8 cellular contexts compared by ENCODE assay signal in genomic region chr1:224182057-224182865, GRCh38. TPM values are rescaled to one million over a fixed set of nuclear protein-coding genes. Genes with fewer than 3 reads are reported as not detected.
DNase-seq lines count a peak whose midpoint lies in the region; ATAC-seq, FAIRE-seq and TF ChIP-seq lines count a peak whose summit lies in the region.

No MANE protein-coding gene starts in this region.

- H3K4me1 ChIP-seq in BLaER1 treated with 17β-estradiol and CSF1 and Interleukin-3, amounts not matched to agents 10 nM and 100 nM = peaks cover 33 to 53% (median 41%) of the 10 kb centered on the region in 10 experiments
- H3K4me1 ChIP-seq in K562 (replicated peaks in 1 of 2; ENCODE audit: control insufficient read depth in 2 of 2, insufficient read depth in 2 of 2, low read length in 2 of 2) = peaks cover 14 to 35% of the 10 kb centered on the region in 2 experiments; a peak in 4 of 5 replicates
- H3K4me1 ChIP-seq in right lobe of liver = peaks cover 0 to 22% (median 5%) of the 10 kb centered on the region in 4 donors

- peaks cover 0 to 5% (median 1%) of the 10 kb centered on the region in 11 experiments; a peak in 11 of 22 replicates for H3K9me3 ChIP-seq in BLaER1 treated with 17β-estradiol and CSF1 and Interleukin-3, amounts not matched to agents 10 nM and 100 nM (replicated peaks in 1 of 11)
- H3K9me3 ChIP-seq in K562 (replicated peaks; ENCODE audit: control insufficient read depth, insufficient read depth, low read depth, low read length) (no peaks in the 10 kb centered on the region), right lobe of liver (no peaks in the 10 kb centered on the region)

- ATAC-seq in GM19351 (IDR thresholded peaks at IDR 0.05; ENCODE audit: unreplicated experiment) (peak; percentile 42), HG03432 (IDR thresholded peaks at IDR 0.05; ENCODE audit: unreplicated experiment) (peak; percentile 48), K562 (no peak), right lobe of liver (peak in 1 of 4 donors; percentile 18)
- peak; percentile 39 to 42 for ATAC-seq in stimulated activated naive B cell treated with anti-CD40 and anti-IgM and Interleukin-4, amounts not matched to agents 10 μg/mL and 1 μg/mL and 100 μg/mL, for 72 hours (replicated peaks)

- H4K20me1 ChIP-seq in BLaER1 treated with 17β-estradiol and CSF1 and Interleukin-3, amounts not matched to agents 10 nM and 100 nM = peaks cover 20 to 41% (median 31%) of the 10 kb centered on the region in 11 experiments; a peak in 20 of 22 replicates
- 0 out of 2 replicates have a peak, but pooled peaks cover 3% of the 10 kb centered on the region for H4K20me1 ChIP-seq in K562 (replicated peaks; ENCODE audit: control insufficient read depth, insufficient read depth, low read length)

- H3K36me3 ChIP-seq in BLaER1 treated with 17β-estradiol and CSF1 and Interleukin-3, amounts not matched to agents 10 nM and 100 nM = peaks cover 15 to 26% (median 22%) of the 10 kb centered on the region in 11 experiments; a peak in 21 of 22 replicates
- H3K36me3 ChIP-seq in K562 (ENCODE audit: control insufficient read depth, insufficient read depth, low read length) (peaks cover 19% of the 10 kb centered on the region; the same call in 2 of the 3 replicates), right lobe of liver (no peaks in the 10 kb centered on the region)

- peak overlapping the region; percentile 97 for H3K27ac Mint-ChIP-seq in stimulated activated naive B cell treated with anti-CD40 and anti-IgM and Interleukin-4, amounts not matched to agents 10 μg/mL and 1 μg/mL and 100 μg/mL, for 72 hours

- H3K4me2 ChIP-seq in BLaER1 treated with 17β-estradiol and CSF1 and Interleukin-3, amounts not matched to agents 10 nM and 100 nM = peak overlapping the region; percentile 70 to 94 (median 85)
- H3K4me2 ChIP-seq in K562 (ENCODE audit: insufficient read depth, low read length) = peak overlapping the region; percentile 79

- CTCF ChIA-PET in K562 (lab: Yijun Ruan, JAX; ENCODE audit: low intra/inter-chr PET ratio) = interaction anchor here (0.6 kb wide), 1 partner anchor 72 kb away, joined by 4 read pairs; no protein-coding TSS in a partner anchor

- FAIRE-seq in K562 (lab: Jason Lieb, UNC) = peak; percentile 52

- peaks cover 41% of the 10 kb centered on the region for H3K79me2 ChIP-seq in K562 (ENCODE audit: control insufficient read depth, insufficient read depth, low read length)

- TF ChIP-seq CTCF in K562 (IDR thresholded peaks at IDR 0.05 in 2 of 3, conservative IDR thresholded peaks at IDR 0.05 in 1 of 3; ENCODE audit: insufficient read depth in 2 of 3, low read depth in 1 of 3, low read length in 3 of 3) (no peak), right lobe of liver (IDR thresholded peaks at IDR 0.05) (no peak)

- DNase-seq in SKM-1 (lab: John Stamatoyannopoulos, UW; ENCODE audit: unreplicated experiment) (peak; percentile 48), K562 (ENCODE audit: extremely low read depth in 1 of 4, low spot score in 3 of 4) (peak in 1 of 4 experiments; percentile 25), right lobe of liver (peak in 1 of 3 donors; percentile 43)
- DNase-seq in stimulated activated naive B cell treated with anti-CD40 and anti-IgM and Interleukin-4, amounts not matched to agents 10 μg/mL and 1 μg/mL and 100 μg/mL, for 72 hours = peak; percentile 15
- DNase-seq in NK-92 treated with Interleukin-12 subunit alpha and Interleukin-12 subunit beta, amount 100 ng/mL, for 24 hours (lab: John Stamatoyannopoulos, UW) = no peak

- in situ Hi-C loops in K562 (cut with MboI) = no loop called here

- peak overlapping the region; percentile 86 to 87 for H3K4me3 Mint-ChIP-seq in stimulated activated naive B cell treated with anti-CD40 and anti-IgM and Interleukin-4, amounts not matched to agents 10 μg/mL and 1 μg/mL and 100 μg/mL, for 72 hours

- peaks cover 26 to 54% of the 10 kb centered on the region in 2 donors for H3K4me1 Mint-ChIP-seq in stimulated activated naive B cell treated with anti-CD40 and anti-IgM and Interleukin-4, amounts not matched to agents 10 μg/mL and 1 μg/mL and 100 μg/mL, for 72 hours

- H3K36me3 Mint-ChIP-seq in stimulated activated naive B cell treated with anti-CD40 and anti-IgM and Interleukin-4, amounts not matched to agents 10 μg/mL and 1 μg/mL and 100 μg/mL, for 72 hours = peaks cover 15 to 25% of the 10 kb centered on the region in 2 donors

- H3K27ac ChIP-seq in BLaER1 treated with 17β-estradiol and CSF1 and Interleukin-3, amounts not matched to agents 10 nM and 100 nM = peak overlapping the region in 10 of 11 experiments; percentile 84 to 97 (median 93); a peak in 21 of 22 replicates
- H3K27ac ChIP-seq in K562 (ENCODE audit: extremely low read depth, low read depth, low read length) (peak overlapping the region; percentile 93), right lobe of liver (peak overlapping the region; percentile 86 to 99 (median 87))

- peak overlapping the region; percentile 88 to 98 (median 96) for H3K9ac ChIP-seq in BLaER1 treated with 17β-estradiol and CSF1 and Interleukin-3, amounts not matched to agents 10 nM and 100 nM
- peak overlapping the region; percentile 91 to 97 for H3K9ac ChIP-seq in K562 (ENCODE audit: insufficient read depth in 1 of 2, low read depth in 2 of 2, low read length in 2 of 2)

- WGBS in K562 (ENCODE audit: insufficient coverage, low coverage, missing lambda C conversion rate) = 55% methylated on average over 22 of the region's 22 CpGs
- 62% methylated on average over 21 of the region's 22 CpGs for WGBS in right lobe of liver (ENCODE audit: insufficient coverage, low coverage, low lambda C conversion rate, missing lambda C conversion rate)

- no peaks in the 10 kb centered on the region for H3K27me3 Mint-ChIP-seq in stimulated activated naive B cell treated with anti-CD40 and anti-IgM and Interleukin-4, amounts not matched to agents 10 μg/mL and 1 μg/mL and 100 μg/mL, for 72 hours

- no peaks in the 10 kb centered on the region for H3K27me3 ChIP-seq in BLaER1 treated with 17β-estradiol and CSF1 and Interleukin-3, amounts not matched to agents 10 nM and 100 nM
- H3K27me3 ChIP-seq in K562 (ENCODE audit: control insufficient read depth in 2 of 2, insufficient read depth in 2 of 2, low read length in 2 of 2) (no peaks in the 10 kb centered on the region), right lobe of liver (no peaks in the 10 kb centered on the region)

- no peak for TF ChIP-seq RAD21 in K562 (CRISPR knock-in tag; conservative IDR thresholded peaks at IDR 0.05 in 1 of 2, IDR thresholded peaks at IDR 0.05 in 1 of 2)

- TF ChIP-seq EP300 in K562 (IDR thresholded peaks at IDR 0.05; ENCODE audit: low read length) = no peak

- BruUV-seq in K562 (replicated peaks; lab: Mats Ljungman, UMichigan) = TSS peak; percentile 95

- POLR2A ChIA-PET in K562 (lab: Yijun Ruan, JAX) = interaction anchor here (0.6 to 2.6 kb wide), 10 partner anchors 9 to 320 kb away, joined by 3 to 9 read pairs (median 5); partner anchors contain the start of gene NVL

- H2AFZ ChIP-seq in K562 (ENCODE audit: low read depth, low read length) = peak overlapping the region; percentile 88

- intact Hi-C loops in K562 (cut with micrococcal nuclease) (loop anchor here (2.0 to 5.0 kb wide), 2 partner anchors 21 to 150 kb away; partner anchors contain the start of gene NVL), right lobe of liver (cut with DNase I) (no loop called here)

- TF ChIP-seq POLR2A in K562 (conservative IDR thresholded peaks at IDR 0.05) (no peak), right lobe of liver (IDR thresholded peaks at IDR 0.05) (no peak)

- no peaks in the 10 kb centered on the region for H3K9me3 Mint-ChIP-seq in stimulated activated naive B cell treated with anti-CD40 and anti-IgM and Interleukin-4, amounts not matched to agents 10 μg/mL and 1 μg/mL and 100 μg/mL, for 72 hours

- no peaks in the 10 kb centered on the region for H3K9me1 ChIP-seq in K562 (ENCODE audit: control insufficient read depth, insufficient read depth, low read length)

- H3K4me3 ChIP-seq in BLaER1 treated with 17β-estradiol and CSF1 and Interleukin-3, amounts not matched to agents 10 nM and 100 nM = peak overlapping the region; percentile 84 to 98 (median 92)
- H3K4me3 ChIP-seq in K562 = peak overlapping the region; percentile 82
- peak overlapping the region; percentile 82 to 99 (median 86) for H3K4me3 ChIP-seq in right lobe of liver

RNA-seq across cellular contexts. Expression of gene DEGS1, which starts 0.8 kb away (rescaled TPM):
- total RNA-seq in K562 (2011; cell fraction: chromatin; rRNA removed; ENCODE audit: low replicate concordance) = 73.6 and 117 TPM in 2 replicates
- 48.4 and 49.3 TPM in 2 replicates for total RNA-seq in K562 (2011; cell fraction: nucleolus; rRNA removed)
- total RNA-seq in K562 (2011; cell fraction: nucleoplasm; rRNA removed) = 95.9 and 98.1 TPM in 2 replicates
- total RNA-seq in K562 (2014; rRNA removed) (26.5 and 38.1 TPM in 2 replicates), K562 (2014; rRNA removed; fragmentation: Illumina TruSeq; extraction: Trizol) (44.0 and 47.2 TPM in 2 replicates), K562 (2015; rRNA removed; fragmentation: Illumina TruSeq; extraction: Trizol) (37.6 and 38.8 TPM in 2 replicates), K562 (2021) (37.2 and 39.3 TPM in 2 replicates), right lobe of liver (10 to 100 TPM; 17.9 to 43.5 (median 29.0) TPM)
- polyA plus RNA-seq in K562 (2011; rRNA removed) (57.4 and 95.0 TPM in 2 replicates), K562 (2014; fragmentation: Illumina TruSeq; extraction: Trizol) (56.2 and 70.1 TPM in 2 replicates), K562 (2014; fragmentation: Nextera tagmentation; extraction: Ambion mirVana) (10 to 100 TPM; 12.3 to 20.4 TPM), K562 (2014; rRNA removed) (40.2 and 52.1 TPM in 2 replicates)
- 31.6 and 94.3 TPM in 2 replicates for polyA plus RNA-seq in K562 (2011; cell fraction: cytosol; rRNA removed)
- polyA plus RNA-seq in K562 (2011; cell fraction: nucleus; rRNA removed) = 11.6 and 17.6 TPM in 2 replicates
- 29.1 and 38.0 TPM in 2 replicates for polyA plus RNA-seq in K562 (2012)
- polyA minus RNA-seq in K562 (2011; rRNA and poly(A)+ RNA removed) = 34.0 and 34.5 TPM in 2 replicates
- 12.3 and 15.7 TPM in 2 replicates for polyA minus RNA-seq in K562 (2011; cell fraction: cytosol; rRNA and poly(A)+ RNA removed)
- 7.4 and 13.0 TPM in 2 replicates for polyA minus RNA-seq in K562 (2011; cell fraction: nucleus; rRNA and poly(A)+ RNA removed)
